ENCODE assay signal across 25 cellular contexts in genomic region chrX:32116047-32116446, GRCh38.
DNase-seq lines count a peak whose midpoint lies in the region; ATAC-seq and TF ChIP-seq lines count a peak whose summit lies in the region.
"Had no signal": no experiment of that assay in that cellular context is flagged by ENCODE, and none has a peak within 500 bp of the region (broad histone marks: within the 10 kb centered on the region; RNA-seq: fewer than 3 reads in every experiment).

No MANE protein-coding gene starts in this region.

- H3K36me3 ChIP-seq in PC-9 (ENCODE audit: low read depth), result no peaks in the 10 kb centered on the region
- H3K36me3 ChIP-seq: uterus had no signal

- no peak overlapping the region for H2BK120ac ChIP-seq in H9 (ENCODE audit: low read depth, low read length, poor library complexity, severe bottlenecking)

- H2AK5ac ChIP-seq in H9 (ENCODE audit: insufficient read length, low read length), result no peak overlapping the region

- no CpG with 5 or more reads among the region's 3 CpGs for WGBS in H9 (ENCODE audit: extremely low coverage, insufficient read length, low lambda C conversion rate)

- H3K9me2 ChIP-seq in PC-9 (ENCODE audit: insufficient read depth), result no peaks in the 10 kb centered on the region

- peaks cover 0 to 16% (median 2%) of the 10 kb centered on the region in 3 experiments; a peak in 5 of 7 replicates for H3K36me3 Mint-ChIP-seq in H9 (ENCODE audit: insufficient read depth in 1 of 3, low read depth in 3 of 3)
- H3K36me3 Mint-ChIP-seq: CD14-positive monocyte; stimulated activated naive B cell treated with anti-CD40 and anti-IgM and Interleukin-4, amounts not matched to agents 10 μg/mL and 1 μg/mL and 100 μg/mL, for 72 hours had no signal

- CTCF ChIA-PET in PC-9 (lab: Charles Lee), result no interaction called here

- H3T11ph ChIP-seq in H9 (ENCODE audit: low read length), result no peak overlapping the region

- no peak overlapping the region for H3K4ac ChIP-seq in H9 (ENCODE audit: low read depth, low read length)

- H3K9me3 ChIP-seq in H9 (ENCODE audit: control insufficient read depth, low read depth, low read length) (no peaks in the 10 kb centered on the region), PC-9 (ENCODE audit: insufficient read depth, low read depth) (no peaks in the 10 kb centered on the region)
- H3K9me3 ChIP-seq: testis, uterus had no signal

- no peak for ATAC-seq in omental fat pad (ENCODE audit: low FRiP score)
- ATAC-seq: foreskin keratinocyte; GM12878; PC-3; stimulated activated naive B cell treated with anti-CD40 and anti-IgM and Interleukin-4, amounts not matched to agents 10 μg/mL and 1 μg/mL and 100 μg/mL, for 72 hours had no signal

- H4K20me1 ChIP-seq in H9 (ENCODE audit: control insufficient read depth, insufficient read depth, insufficient read length) (no peaks in the 10 kb centered on the region), PC-9 (ENCODE audit: insufficient read depth) (no peaks in the 10 kb centered on the region)

- no peak overlapping the region for H2BK20ac ChIP-seq in H9 (ENCODE audit: low read depth, low read length, poor library complexity, severe bottlenecking)

- H3K56ac ChIP-seq in H9 (ENCODE audit: insufficient read length, low read depth, low read length), result no peak overlapping the region

- H3K4me3 ChIP-seq in PC-9 (no peak overlapping the region), epithelial cell of proximal tubule (ENCODE audit: low read depth, low read length) (no peak overlapping the region)
- H3K4me3 ChIP-seq: GM12878, smooth muscle cell, testis, uterus had no signal

- no TSS peak for BruUV-seq in PC-9 (replicated peaks; lab: Mats Ljungman, UMichigan)

- no peak overlapping the region for H3K18ac ChIP-seq in H9 (ENCODE audit: insufficient read length, low read depth, low read length)

- no peak overlapping the region for H3K9ac ChIP-seq in H9 (ENCODE audit: extremely low read depth, insufficient read length, low read length)

- no peak overlapping the region for H3K23ac ChIP-seq in H9 (ENCODE audit: insufficient read length, low read depth, low read length)

- H2AFZ ChIP-seq in H9 (ENCODE audit: low read length) (no peak overlapping the region), PC-9 (no peak overlapping the region)

- H3K4me3 Mint-ChIP-seq in H9, result no peak overlapping the region
- H3K4me3 Mint-ChIP-seq: activated T-helper 1 cell treated with anti-CD3 and anti-CD28 coated beads, Interleukin-12 subunit alpha, Interleukin-12 subunit beta, Interleukin-2, Interleukin-4 antibody, amounts not matched to agents 30 ng/mL and 10 ng/mL and 1 ng/mL, durations not matched to agents 14 hours and 24 hours and 36 hours; CD14-positive monocyte; stimulated activated naive B cell treated with anti-CD40 and anti-IgM and Interleukin-4, amounts not matched to agents 10 μg/mL and 1 μg/mL and 100 μg/mL, for 72 hours had no signal

- H3K27ac Mint-ChIP-seq in H9, result no peak overlapping the region
- H3K27ac Mint-ChIP-seq: activated T-helper 1 cell treated with anti-CD3 and anti-CD28 coated beads, Interleukin-12 subunit alpha, Interleukin-12 subunit beta, Interleukin-2, Interleukin-4 antibody, amounts not matched to agents 30 ng/mL and 10 ng/mL and 1 ng/mL, durations not matched to agents 14 hours and 24 hours and 36 hours; CD14-positive monocyte; stimulated activated naive B cell treated with anti-CD40 and anti-IgM and Interleukin-4, amounts not matched to agents 10 μg/mL and 1 μg/mL and 100 μg/mL, for 72 hours had no signal

- H4K91ac ChIP-seq in H9 (ENCODE audit: insufficient read length, low read depth, low read length), result no peak overlapping the region

- no peak overlapping the region for H3K14ac ChIP-seq in H9 (ENCODE audit: insufficient read depth, low read length)

- POLR2A ChIA-PET in PC-9 (lab: Charles Lee; ENCODE audit: unreplicated experiment), result no interaction called here

- TF ChIP-seq CTCF in C4-2B (conservative IDR thresholded peaks at IDR 0.05) (peak; percentile 18), H9 (conservative IDR thresholded peaks at IDR 0.05) (peak; percentile 49; the same call in 2 of the 3 replicates), PC-9 (conservative IDR thresholded peaks at IDR 0.05) (peak; percentile 44; the same call in 1 of the 2 replicates), epithelial cell of proximal tubule (conservative IDR thresholded peaks at IDR 0.05; ENCODE audit: low read depth, low read length) (peak; percentile 53), omental fat pad (IDR thresholded peaks at IDR 0.05) (no peak)

- H3K4me2 ChIP-seq in H9 (ENCODE audit: insufficient read depth, insufficient read length, low read length) (no peak overlapping the region), PC-9 (no peak overlapping the region)
- H3K4me2 ChIP-seq: smooth muscle cell had no signal

- H3K27me3 Mint-ChIP-seq in H9 (ENCODE audit: low read depth), result no peaks in the 10 kb centered on the region
- H3K27me3 Mint-ChIP-seq: stimulated activated naive B cell treated with anti-CD40 and anti-IgM and Interleukin-4, amounts not matched to agents 10 μg/mL and 1 μg/mL and 100 μg/mL, for 72 hours had no signal

- no peak overlapping the region for H2BK5ac ChIP-seq in H9 (ENCODE audit: insufficient read length, low read length)

- H2BK15ac ChIP-seq in H9 (ENCODE audit: low read depth, low read length), result no peak overlapping the region

- H4K8ac ChIP-seq in H9 (replicated peaks; ENCODE audit: insufficient read length, low read depth, low read length), result no peak overlapping the region

- H3K27ac ChIP-seq in C4-2B (no peak overlapping the region), H9 (ENCODE audit: insufficient read length, low read depth, low read length) (no peak overlapping the region), PC-9 (no peak overlapping the region)
- H3K27ac ChIP-seq: foreskin keratinocyte, testis, uterus had no signal

- DNase-seq in H9 (no peak), PC-9 (no peak), epithelial cell of proximal tubule (ENCODE audit: low read depth) (no peak), omental fat pad (ENCODE audit: low spot score) (no peak), GM19238 (ENCODE audit: insufficient read length, low spot score) (no peak), NCI-H524 (lab: John Stamatoyannopoulos, UW) (no peak)
- DNase-seq in activated CD4-positive, alpha-beta T cell treated with anti-CD3 and anti-CD28 coated beads for 48 hours, result no peak
- DNase-seq: activated CD4-positive, alpha-beta T cell treated with anti-CD3 and anti-CD28 coated beads for 4 hours; activated naive CD4-positive, alpha-beta T cell treated with anti-CD3 and anti-CD28 coated beads, Interleukin-2, amount 50 U/mL, for 16 hours; caudate nucleus; foreskin keratinocyte; NCI-H1694; NCI-H82; nucleus accumbens; PC-3; SHP77 treated with DMSO at 0.1 percent for 48 hours; stimulated activated CD4-positive, alpha-beta T cell treated with anti-CD3 and anti-CD28 coated beads, Interleukin-2, amount 100 ng/mL, for 48 hours; stimulated activated naive B cell treated with anti-CD40 and anti-IgM and Interleukin-4, amounts not matched to agents 10 μg/mL and 1 μg/mL and 100 μg/mL, for 72 hours; testis; uterus had no signal

- H3K23me2 ChIP-seq in H9 (ENCODE audit: insufficient read length, low read depth, low read length, poor library complexity, severe bottlenecking), result no peaks in the 10 kb centered on the region

- no peaks in the 10 kb centered on the region for H3F3A ChIP-seq in PC-9 (ENCODE audit: insufficient read depth, low read depth)

- H3K4me1 ChIP-seq in H9 (ENCODE audit: insufficient read depth, low read length) (no peaks in the 10 kb centered on the region; the same call in 1 of the 2 replicates), PC-9 (replicated peaks; ENCODE audit: insufficient read depth) (no peaks in the 10 kb centered on the region)
- H3K4me1 ChIP-seq: foreskin keratinocyte, testis, uterus had no signal

- intact Hi-C loops in PC-9 (cut with micrococcal nuclease; ENCODE audit: unreplicated experiment), result no loop called here

- H3K79me1 ChIP-seq in H9 (ENCODE audit: insufficient read depth, low read depth, low read length, poor library complexity, severe bottlenecking), result no peaks in the 10 kb centered on the region

- no peaks in the 10 kb centered on the region for H3K79me2 ChIP-seq in H9 (ENCODE audit: insufficient read depth, low read length)
- no peaks in the 10 kb centered on the region for H3K79me2 ChIP-seq in PC-9 (ENCODE audit: low read depth)

- no peak overlapping the region for H4K5ac ChIP-seq in H9 (ENCODE audit: insufficient read length, low read depth, low read length)

- H3K4me1 Mint-ChIP-seq in H9, result peaks cover 0 to 3% of the 10 kb centered on the region in 2 experiments; a peak in 1 of 4 replicates
- H3K4me1 Mint-ChIP-seq: CD14-positive monocyte; stimulated activated naive B cell treated with anti-CD40 and anti-IgM and Interleukin-4, amounts not matched to agents 10 μg/mL and 1 μg/mL and 100 μg/mL, for 72 hours had no signal

- H3K27me3 ChIP-seq in H9 (ENCODE audit: insufficient read depth, low read length), result no peaks in the 10 kb centered on the region
- no peaks in the 10 kb centered on the region for H3K27me3 ChIP-seq in PC-9 (ENCODE audit: insufficient read depth, low read depth)
- H3K27me3 ChIP-seq: foreskin keratinocyte, testis, uterus had no signal

- peaks cover 58 to 70% of the 10 kb centered on the region in 2 experiments for H3K9me3 Mint-ChIP-seq in H9
- H3K9me3 Mint-ChIP-seq: activated T-helper 1 cell treated with anti-CD3 and anti-CD28 coated beads, Interleukin-12 subunit alpha, Interleukin-12 subunit beta, Interleukin-2, Interleukin-4 antibody, amounts not matched to agents 30 ng/mL and 10 ng/mL and 1 ng/mL, durations not matched to agents 14 hours and 24 hours and 36 hours had no signal

- no peak overlapping the region for H2BK12ac ChIP-seq in H9 (ENCODE audit: insufficient read length, low read depth, low read length)

Comparison
In these comparisons a context has a peak if more than half of its experiments do, and no peak if none do; other contexts are left out.
1. CTCF ChIP-seq: peak in C4-2B (single experiment), H9 (single experiment), PC-9 (single experiment) and epithelial cell of proximal tubule (single experiment); none in omental fat pad (0 of 3).